13 cellular contexts compared by ENCODE assay signal in the genomic region with DNA sequence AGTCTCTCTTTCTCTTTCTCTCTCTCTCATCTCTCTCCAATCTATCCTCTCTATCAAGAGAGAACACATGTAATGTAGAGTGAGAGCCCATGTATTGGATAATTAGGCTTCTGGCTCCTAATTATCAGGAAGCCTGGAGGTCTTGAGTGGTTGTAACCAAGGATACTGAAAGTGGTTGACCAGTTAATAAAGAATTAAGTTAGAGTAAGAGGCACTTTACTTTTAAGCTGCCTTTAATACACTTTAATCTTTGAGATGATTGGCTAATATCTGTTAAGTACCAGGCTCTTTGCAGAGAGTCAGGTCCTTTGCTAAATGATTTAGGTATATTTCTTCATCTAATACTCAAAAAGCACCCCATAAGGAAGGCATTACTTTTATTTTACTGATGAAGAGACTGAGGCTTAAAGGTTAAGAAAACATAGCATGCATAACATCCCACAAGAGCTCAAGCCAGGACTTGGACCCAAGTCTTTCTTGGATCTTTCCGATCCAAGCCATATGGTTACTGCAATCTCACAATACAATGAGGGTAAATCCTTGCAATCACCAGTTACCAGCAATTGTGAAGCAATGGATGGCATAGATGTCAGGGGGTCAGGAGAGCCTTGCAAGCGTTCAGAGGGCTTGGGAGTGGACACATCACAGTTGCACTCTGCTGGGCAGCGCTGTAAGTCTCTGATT. TPM values are rescaled to one million over a fixed set of nuclear protein-coding genes. Genes with fewer than 3 reads are reported as not detected.
DNase-seq lines count a peak whose midpoint lies in the region; ATAC-seq and TF ChIP-seq lines count a peak whose summit lies in the region.
"Had no signal": no experiment of that assay in that cellular context is flagged by ENCODE, and none has a peak within 500 bp of the region (broad histone marks: within the 10 kb centered on the region; RNA-seq: fewer than 3 reads in every experiment).

No MANE protein-coding gene starts in this region.

- no peak for TF ChIP-seq EP300 in sigmoid colon (IDR thresholded peaks at IDR 0.05)

- ATAC-seq in thoracic aorta (ENCODE audit: insufficient number of reproducible peaks, low FRiP score, low read depth) (no peak), GM21825 (IDR thresholded peaks at IDR 0.05; ENCODE audit: unreplicated experiment) (no peak)

- no peaks in the 10 kb centered on the region for H3K9me3 ChIP-seq in Peyer's patch
- H3K9me3 ChIP-seq in esophagus squamous epithelium: no peaks in the 10 kb centered on the region
- no peaks in the 10 kb centered on the region for H3K9me3 ChIP-seq in thoracic aorta
- H3K9me3 ChIP-seq in sigmoid colon: no peaks in the 10 kb centered on the region

- TF ChIP-seq POLR2A in Peyer's patch (IDR thresholded peaks at IDR 0.05) (no peak), esophagus squamous epithelium (IDR thresholded peaks at IDR 0.05) (no peak), sigmoid colon (IDR thresholded peaks at IDR 0.05) (no peak)

- no peaks in the 10 kb centered on the region for H3K27me3 Mint-ChIP-seq in activated T-cell treated with anti-CD3 and anti-CD28 coated beads, Interleukin-2, amount 50 U/mL, for 24 hours
- peaks cover 36% of the 10 kb centered on the region for H3K27me3 Mint-ChIP-seq in type B pancreatic cell

- H3K36me3 ChIP-seq in Peyer's patch: no peaks in the 10 kb centered on the region
- H3K36me3 ChIP-seq in esophagus squamous epithelium: peaks cover 0 to 6% (median 4%) of the 10 kb centered on the region in 3 donors
- H3K36me3 ChIP-seq in thoracic aorta: no peaks in the 10 kb centered on the region
- no peaks in the 10 kb centered on the region for H3K36me3 ChIP-seq in sigmoid colon

- 74 to 81% methylated on average over 3 of the region's 3 CpGs for WGBS in esophagus squamous epithelium, 2 donors
- WGBS in sigmoid colon, 2 donors: 94 to 96% methylated on average over 3 of the region's 3 CpGs

- DNase-seq in activated T-cell treated with anti-CD3 and anti-CD28 coated beads, Interleukin-2, amount 50 U/mL, for 24 hours: no peak
- DNase-seq in activated T-cell treated with anti-CD3 and anti-CD28 coated beads, Interleukin-2, amount 50 U/mL, for 48 hours: no peak
- DNase-seq in Peyer's patch (no peak), esophagus squamous epithelium (lab: John Stamatoyannopoulos, UW) (no peak), thoracic aorta (ENCODE audit: low spot score) (no peak), type B pancreatic cell (ENCODE audit: extremely low spot score, unreplicated experiment) (no peak), sigmoid colon (no peak)
- DNase-seq: cerebellar nuclear complex, foreskin melanocyte, GF-D8, kidney glomerular epithelial cell had no signal

- peak overlapping the region in 3 of 4 donors; percentile 8 to 80 (median 30) for H3K27ac ChIP-seq in Peyer's patch
- H3K27ac ChIP-seq in esophagus squamous epithelium: peak overlapping the region in 3 of 4 donors; percentile 86 to 89 (median 89)
- H3K27ac ChIP-seq in thoracic aorta: peak overlapping the region; percentile 35 to 66
- peak overlapping the region in 1 of 4 donors; percentile 73 for H3K27ac ChIP-seq in sigmoid colon
- H3K27ac ChIP-seq: parathyroid adenoma had no signal

- intact Hi-C loops in esophagus squamous epithelium (cut with DNase I) (no loop called here), sigmoid colon (cut with DNase I) (no loop called here)

- H3K27me3 ChIP-seq in Peyer's patch (no peaks in the 10 kb centered on the region), esophagus squamous epithelium (no peaks in the 10 kb centered on the region), thoracic aorta (replicated peaks; ENCODE audit: insufficient read depth) (no peaks in the 10 kb centered on the region), sigmoid colon (no peaks in the 10 kb centered on the region)

- H3K4me3 Mint-ChIP-seq in activated T-cell treated with anti-CD3 and anti-CD28 coated beads, Interleukin-2, amount 50 U/mL, for 24 hours: no peak overlapping the region
- no peak overlapping the region for H3K4me3 Mint-ChIP-seq in type B pancreatic cell

- H3K9me3 Mint-ChIP-seq in activated T-cell treated with anti-CD3 and anti-CD28 coated beads, Interleukin-2, amount 50 U/mL, for 24 hours: no peaks in the 10 kb centered on the region
- no peaks in the 10 kb centered on the region for H3K9me3 Mint-ChIP-seq in type B pancreatic cell

- H3K27ac Mint-ChIP-seq in activated T-cell treated with anti-CD3 and anti-CD28 coated beads, Interleukin-2, amount 50 U/mL, for 24 hours: peak overlapping the region; percentile 99
- no peak overlapping the region for H3K27ac Mint-ChIP-seq in type B pancreatic cell

- peaks cover 87% of the 10 kb centered on the region for H3K36me3 Mint-ChIP-seq in activated T-cell treated with anti-CD3 and anti-CD28 coated beads, Interleukin-2, amount 50 U/mL, for 24 hours (ENCODE audit: low read depth)
- H3K36me3 Mint-ChIP-seq in type B pancreatic cell: no peaks in the 10 kb centered on the region

- no peak overlapping the region for H3K4me3 ChIP-seq in Peyer's patch
- H3K4me3 ChIP-seq in esophagus squamous epithelium: no peak overlapping the region
- no peak overlapping the region for H3K4me3 ChIP-seq in thoracic aorta
- no peak overlapping the region for H3K4me3 ChIP-seq in sigmoid colon

- peaks cover 99% of the 10 kb centered on the region for H3K4me1 Mint-ChIP-seq in activated T-cell treated with anti-CD3 and anti-CD28 coated beads, Interleukin-2, amount 50 U/mL, for 24 hours (ENCODE audit: low read depth)
- H3K4me1 Mint-ChIP-seq in type B pancreatic cell (ENCODE audit: unreplicated experiment): peaks cover 25% of the 10 kb centered on the region

- H3K4me1 ChIP-seq in Peyer's patch (peaks cover 5 to 75% (median 44%) of the 10 kb centered on the region in 4 donors), esophagus squamous epithelium (peaks cover 65 to 100% (median 92%) of the 10 kb centered on the region in 3 donors), thoracic aorta (ENCODE audit: control insufficient read depth in 1 of 2, low read depth in 2 of 2) (peaks cover 77 to 95% of the 10 kb centered on the region in 2 donors), sigmoid colon (peaks cover 0 to 97% (median 77%) of the 10 kb centered on the region in 4 donors)

- TF ChIP-seq CTCF in Peyer's patch (IDR thresholded peaks at IDR 0.05) (no peak), esophagus squamous epithelium (IDR thresholded peaks at IDR 0.05) (no peak), thoracic aorta (IDR thresholded peaks at IDR 0.05) (no peak), type B pancreatic cell (conservative IDR thresholded peaks at IDR 0.05) (no peak), sigmoid colon (IDR thresholded peaks at IDR 0.05) (no peak)

RNA-seq across cellular contexts. Expression of a gene that starts 22.1 kb away (rescaled TPM):
- 100 to 1,000 TPM in 3 of 4 donors, 10 to 100 TPM in 1; 71.6 to 412 (median 130) TPM for total RNA-seq in Peyer's patch
- 100 to 1,000 TPM; 418 to 565 (median 463) TPM for total RNA-seq in esophagus squamous epithelium
- total RNA-seq in thoracic aorta: 100 to 1,000 TPM; 321 to 613 TPM
- 46.0 and 54.7 TPM in 2 replicates for total RNA-seq in type B pancreatic cell (ENCODE audit: low replicate concordance)
- 100 to 1,000 TPM in 2 of 4 donors, 10 to 100 TPM in 2; 74.2 to 228 (median 119) TPM for total RNA-seq in sigmoid colon
- 100 to 1,000 TPM in 1 of 3 donors, 10 to 100 TPM in 2; 28.4 to 154 (median 37.8) TPM for polyA plus RNA-seq in sigmoid colon
